ENCODE assay signal across 8 cellular contexts in genomic region chr20:12012241-12013222, GRCh38.
A peak's percentile ranks its signal among the peaks of the same experiment; 100 is the strongest.
DNase-seq lines count a peak whose midpoint lies in the region; ATAC-seq and TF ChIP-seq lines count a peak whose summit lies in the region.

No MANE protein-coding gene starts in this region.

- peaks cover 3% of the 10 kb centered on the region for H3K27me3 Mint-ChIP-seq in T-helper 2 cell treated with Interferon-gamma antibody and Interleukin-4, amounts not matched to agents 5 μg/mL and 100 μg/mL, for 36 hours (ENCODE audit: low read depth)
- H3K27me3 Mint-ChIP-seq in osteocyte (ENCODE audit: unreplicated experiment): peaks cover 2% of the 10 kb centered on the region

- no peaks in the 10 kb centered on the region for H3K36me3 Mint-ChIP-seq in T-helper 2 cell treated with Interferon-gamma antibody and Interleukin-4, amounts not matched to agents 5 μg/mL and 100 μg/mL, for 36 hours (ENCODE audit: low read depth)
- H3K36me3 Mint-ChIP-seq in osteocyte (ENCODE audit: unreplicated experiment): no peaks in the 10 kb centered on the region

- H3K4me1 Mint-ChIP-seq in T-helper 2 cell treated with Interferon-gamma antibody and Interleukin-4, amounts not matched to agents 5 μg/mL and 100 μg/mL, for 36 hours (ENCODE audit: low read depth): no peaks in the 10 kb centered on the region
- no peaks in the 10 kb centered on the region for H3K4me1 Mint-ChIP-seq in osteocyte (ENCODE audit: unreplicated experiment)

- ATAC-seq in GM19035 (IDR thresholded peaks at IDR 0.05; ENCODE audit: unreplicated experiment) (peak; percentile 81), HG02970 (IDR thresholded peaks at IDR 0.05; ENCODE audit: low FRiP score, unreplicated experiment) (no peak)

- peak; percentile 76 for DNase-seq in DMS 273 (lab: John Stamatoyannopoulos, UW; ENCODE audit: unreplicated experiment)
- peak; percentile 81 for DNase-seq in KG1 (lab: John Stamatoyannopoulos, UW)
- DNase-seq in T-helper 2 cell treated with Interferon-gamma antibody and Interleukin-4, amounts not matched to agents 5 μg/mL and 100 μg/mL, for 36 hours (ENCODE audit: low spot score): peak; percentile 4
- DNase-seq in fibroblast of the conjunctiva (ENCODE audit: low read depth): peak; percentile 13
- DNase-seq in osteocyte (ENCODE audit: extremely low spot score, unreplicated experiment): peak; percentile 38
- DNase-seq in NCI-H1436 (lab: John Stamatoyannopoulos, UW): no peak

- H3K4me3 Mint-ChIP-seq in T-helper 2 cell treated with Interferon-gamma antibody and Interleukin-4, amounts not matched to agents 5 μg/mL and 100 μg/mL, for 36 hours: no peak overlapping the region
- H3K4me3 Mint-ChIP-seq in osteocyte (ENCODE audit: unreplicated experiment): no peak overlapping the region

- H3K9me3 Mint-ChIP-seq in T-helper 2 cell treated with Interferon-gamma antibody and Interleukin-4, amounts not matched to agents 5 μg/mL and 100 μg/mL, for 36 hours: no peaks in the 10 kb centered on the region
- no peaks in the 10 kb centered on the region for H3K9me3 Mint-ChIP-seq in osteocyte (ENCODE audit: unreplicated experiment)

- H3K27ac Mint-ChIP-seq in T-helper 2 cell treated with Interferon-gamma antibody and Interleukin-4, amounts not matched to agents 5 μg/mL and 100 μg/mL, for 36 hours: no peak overlapping the region
- H3K27ac Mint-ChIP-seq in osteocyte (ENCODE audit: unreplicated experiment): no peak overlapping the region

- TF ChIP-seq CTCF in osteocyte (IDR thresholded peaks at IDR 0.05): peak; percentile 56
